In the genomic region with DNA sequence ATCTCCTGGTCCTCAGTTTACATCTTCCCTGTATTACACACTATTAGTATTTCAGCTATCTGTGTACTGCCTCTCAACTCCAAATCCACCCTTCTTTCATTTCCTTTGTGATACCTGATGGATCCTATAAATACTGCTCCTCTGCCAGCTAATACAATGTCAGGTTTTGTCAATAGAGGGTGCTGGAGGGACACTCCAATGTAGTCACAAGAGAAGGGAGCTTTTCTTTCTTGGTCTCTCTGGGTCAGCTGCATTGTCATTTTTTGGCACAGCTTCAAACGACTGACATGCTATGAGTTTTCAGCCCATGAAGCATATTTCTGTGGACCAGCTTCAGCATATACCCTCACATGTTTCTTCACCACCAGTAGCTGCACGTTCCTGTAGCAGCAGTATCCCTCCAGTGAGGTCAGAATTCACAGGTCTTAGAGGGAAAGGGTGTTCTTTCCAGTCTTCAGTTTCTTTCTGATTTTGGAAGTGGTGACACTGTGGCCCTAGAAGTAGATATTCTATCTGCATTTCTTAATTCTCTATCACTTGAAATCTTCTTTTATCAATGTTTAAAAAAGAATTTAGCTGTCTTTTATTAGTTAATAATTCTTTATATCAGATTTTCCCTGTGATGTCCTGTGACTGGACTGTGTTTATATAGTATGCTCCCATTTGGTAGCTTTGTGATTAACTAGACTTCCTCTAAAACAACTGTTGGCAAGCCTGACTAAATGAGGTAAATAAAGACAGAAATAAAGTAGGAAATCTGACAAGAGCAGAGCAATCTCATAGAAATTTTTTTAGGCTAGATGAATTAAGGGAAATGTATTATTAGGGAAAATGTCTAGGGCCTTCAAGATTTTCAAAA, we compare ENCODE assay signal across 8 cellular contexts.
DNase-seq lines count a peak whose midpoint lies in the region; ATAC-seq and TF ChIP-seq lines count a peak whose summit lies in the region.

No MANE protein-coding gene starts in this region.

- H3K9me3 ChIP-seq in tibial nerve = no peaks in the 10 kb centered on the region

- no peaks in the 10 kb centered on the region for H3K4me1 ChIP-seq in tibial nerve

- H3K36me3 ChIP-seq in tibial nerve = no peaks in the 10 kb centered on the region

- TF ChIP-seq EP300 in tibial nerve (IDR thresholded peaks at IDR 0.05) = no peak

- H3K27me3 ChIP-seq in tibial nerve = no peaks in the 10 kb centered on the region

- ATAC-seq in HG03520 (IDR thresholded peaks at IDR 0.05; ENCODE audit: unreplicated experiment) = peak; percentile 64
- no peak for ATAC-seq in HG03108 (IDR thresholded peaks at IDR 0.05; ENCODE audit: unreplicated experiment)

- no peak overlapping the region for H3K4me3 ChIP-seq in tibial nerve

- no peak overlapping the region for H3K27ac ChIP-seq in tibial nerve

- peak; percentile 42; the same call in 2 of the 3 replicates for TF ChIP-seq CTCF in GM12872 (IDR thresholded peaks at IDR 0.05; ENCODE audit: insufficient read depth, low read depth, low read length)
- TF ChIP-seq CTCF in tibial nerve (IDR thresholded peaks at IDR 0.05) = peak in 3 of 5 experiments; percentile 22 to 30 (median 28)

- no peak for TF ChIP-seq POLR2A in tibial nerve (IDR thresholded peaks at IDR 0.05)

- 4% methylated on average over 2 of the region's 2 CpGs for WGBS in tibial nerve, 2 donors

- DNase-seq in RKO (ENCODE audit: low spot score) (peak; percentile 74), foreskin melanocyte (peak; percentile 23), tibial nerve (ENCODE audit: low spot score in 2 of 2) (peak in 1 of 2 donors; percentile 12), NCI-H345 treated with DMSO at 0.1 percent for 48 hours (lab: John Stamatoyannopoulos, UW; ENCODE audit: unreplicated experiment) (no peak)
- DNase-seq in activated CD4-positive, alpha-beta T cell treated with anti-CD3 and anti-CD28 coated beads, Interleukin-2, amount 50 U/mL, for 48 hours = no peak

Comparison
In these comparisons a context has a peak if more than half of its experiments do, and no peak if none do; other contexts are left out.
1. DNase-seq: peak in RKO (single experiment) and foreskin melanocyte (single experiment); none in NCI-H345 treated with DMSO at 0.1 percent for 48 hours (single experiment) and activated CD4-positive, alpha-beta T cell treated with anti-CD3 and anti-CD28 coated beads, Interleukin-2, amount 50 U/mL, for 48 hours (0 of 2).